ENCODE assay signal across 18 cellular contexts in the genomic region with DNA sequence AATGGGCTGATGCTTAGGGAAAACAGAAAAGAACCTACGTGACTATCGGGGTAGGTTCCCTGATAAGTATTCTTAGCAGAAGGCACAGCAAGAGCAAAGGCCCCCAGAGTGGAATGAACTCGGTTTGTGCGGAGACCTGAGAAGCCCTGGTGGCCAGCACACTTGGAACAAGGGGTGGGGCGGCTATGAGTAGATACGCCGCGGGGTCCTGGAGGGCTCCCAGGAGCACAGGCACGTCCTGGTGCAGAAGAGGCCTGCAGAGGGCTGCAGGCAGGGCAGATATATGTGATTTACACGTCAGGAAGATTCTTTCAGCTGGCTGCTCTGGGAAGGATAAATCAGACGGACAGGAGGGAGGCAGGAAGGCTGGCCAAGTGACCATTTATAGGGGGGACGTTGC.
DNase-seq lines count a peak whose midpoint lies in the region; FAIRE-seq and TF ChIP-seq lines count a peak whose summit lies in the region.
"Had no signal": no experiment of that assay in that cellular context is flagged by ENCODE, and none has a peak within 500 bp of the region (broad histone marks: within the 10 kb centered on the region; RNA-seq: fewer than 3 reads in every experiment).

No MANE protein-coding gene starts in this region.

- no peak overlapping the region for H2BK5ac ChIP-seq in H1 (ENCODE audit: low read depth, low read length)
- H2BK5ac ChIP-seq in neuronal stem cell (ENCODE audit: low read length) = no peak overlapping the region

- H2BK12ac ChIP-seq in H1 (ENCODE audit: low read depth, low read length) (no peak overlapping the region), neuronal stem cell (ENCODE audit: low read length) (no peak overlapping the region)

- H3K79me2 ChIP-seq in H1 (ENCODE audit: control insufficient read depth in 1 of 2, insufficient read depth in 2 of 2, low read length in 2 of 2) = no peaks in the 10 kb centered on the region

- no peaks in the 10 kb centered on the region for H3K27me3 Mint-ChIP-seq in Caco-2 (ENCODE audit: insufficient read depth, unreplicated experiment)
- H3K27me3 Mint-ChIP-seq: CD4-positive, alpha-beta memory T cell had no signal

- H3K23me2 ChIP-seq in H1 (ENCODE audit: low read depth, low read length) = no peaks in the 10 kb centered on the region

- H2AFZ ChIP-seq in H1 (ENCODE audit: low read length) (peak overlapping the region; percentile 24; the same call in 1 of the 2 replicates), neuronal stem cell (ENCODE audit: low read length) (peak overlapping the region; percentile 58)

- no peak for DNase-seq in Caco-2
- no peak for DNase-seq in H1 (ENCODE audit: low read depth in 1 of 2, low spot score in 2 of 2)
- DNase-seq in neuronal stem cell (ENCODE audit: low spot score) = no peak
- DNase-seq in NAMALWA (ENCODE audit: low spot score) = no peak
- no peak for DNase-seq in spleen
- DNase-seq in ovary = no peak
- DNase-seq: 8988T; CD4-positive, alpha-beta memory T cell; IMR-90 had no signal

- H2BK20ac ChIP-seq in H1 (ENCODE audit: low read length) = no peak overlapping the region

- no TSS peak for BruUV-seq in Caco-2 (replicated peaks; lab: Mats Ljungman, UMichigan)

- no peak overlapping the region for H4K91ac ChIP-seq in H1 (replicated peaks; ENCODE audit: insufficient read length, low read length)
- H4K91ac ChIP-seq in neuronal stem cell (ENCODE audit: low read depth, low read length, poor library complexity) = no peak overlapping the region

- H4K8ac ChIP-seq in H1 (ENCODE audit: extremely low read depth, insufficient read depth, low read length) (no peak overlapping the region), neuronal stem cell (ENCODE audit: low read depth, low read length) (no peak overlapping the region)

- H3K14ac ChIP-seq in H1 (ENCODE audit: insufficient read length) (no peak overlapping the region), neuronal stem cell (ENCODE audit: low read length) (no peak overlapping the region)

- H3K4ac ChIP-seq in H1 (replicated peaks; ENCODE audit: insufficient read length, low read depth, low read length) = no peak overlapping the region
- no peak overlapping the region for H3K4ac ChIP-seq in neuronal stem cell (ENCODE audit: low read length)

- POLR2A ChIA-PET in Caco-2 (lab: Charles Lee) (no interaction called here), H1 (lab: Charles Lee; ENCODE audit: partially characterized antibody) (no interaction called here)

- no peak overlapping the region for H4K5ac ChIP-seq in H1 (ENCODE audit: insufficient read length, low read depth, low read length)

- no peak for FAIRE-seq in H1 (lab: Jason Lieb, UNC)
- FAIRE-seq: D721Med, G401.6, GM12892, GM18507, H54, K562 had no signal

- H2BK15ac ChIP-seq in H1 (ENCODE audit: low read length) (no peak overlapping the region), neuronal stem cell (ENCODE audit: low read length) (no peak overlapping the region)

- H3K27ac ChIP-seq in HUES48 (ENCODE audit: low read depth, low read length) = peak overlapping the region; percentile 36
- H3K27ac ChIP-seq in H1 (ENCODE audit: low read depth, low read length) = peak overlapping the region; percentile 40; the same call in 1 of the 2 replicates
- H3K27ac ChIP-seq in neuronal stem cell (replicated peaks; ENCODE audit: low read length) = no peak overlapping the region
- no peak overlapping the region for H3K27ac ChIP-seq in spleen
- no peak overlapping the region for H3K27ac ChIP-seq in ovary
- H3K27ac ChIP-seq: BLaER1 had no signal

- no peak overlapping the region for H3K23ac ChIP-seq in H1 (ENCODE audit: insufficient read length)
- no peak overlapping the region for H3K23ac ChIP-seq in neuronal stem cell (ENCODE audit: low read depth, low read length, poor library complexity)

- TF ChIP-seq EP300 in H1 (IDR thresholded peaks at IDR 0.05; ENCODE audit: borderline replicate concordance in 1 of 2, low read depth in 2 of 2, low read length in 2 of 2) (no peak), ovary (IDR thresholded peaks at IDR 0.05) (no peak)

- H4K20me1 ChIP-seq in H1 (replicated peaks in 1 of 2; ENCODE audit: control insufficient read depth in 1 of 2, insufficient read depth in 2 of 2, low read length in 2 of 2) = no peaks in the 10 kb centered on the region
- H4K20me1 ChIP-seq: BLaER1 had no signal

- TF ChIP-seq POLR2A in H1 (IDR thresholded peaks at IDR 0.05; ENCODE audit: control extremely low read depth in 1 of 2, low read depth in 2 of 2, low read length in 2 of 2) (no peak), spleen (IDR thresholded peaks at IDR 0.05) (no peak), ovary (IDR thresholded peaks at IDR 0.05) (no peak)

- CTCF ChIA-PET in Caco-2 (lab: Charles Lee) (no interaction called here), H1 (lab: Charles Lee; ENCODE audit: partially characterized antibody) (interaction anchor here (0.9 to 1.2 kb wide), 2 partner anchors 23 to 103 kb away, joined by 4 to 5 read pairs; no protein-coding TSS in a partner anchor)

- H3K56ac ChIP-seq in H1 (replicated peaks; ENCODE audit: insufficient read length, low read depth, low read length) = no peak overlapping the region

- no peaks in the 10 kb centered on the region for H3K27me3 ChIP-seq in Caco-2 (replicated peaks; ENCODE audit: control insufficient read depth, insufficient read depth, low read length)
- H3K27me3 ChIP-seq in HUES48 (ENCODE audit: control insufficient read depth, insufficient read depth, low read length) = no peaks in the 10 kb centered on the region
- H3K27me3 ChIP-seq in H1 (replicated peaks in 1 of 4; ENCODE audit: control insufficient read depth in 3 of 4, extremely low read depth in 1 of 4, insufficient read depth in 3 of 4, low read length in 3 of 4) = no peaks in the 10 kb centered on the region
- no peaks in the 10 kb centered on the region for H3K27me3 ChIP-seq in neuronal stem cell (ENCODE audit: control insufficient read depth in 3 of 3, insufficient read depth in 3 of 3, low read depth in 1 of 3, low read length in 3 of 3)
- no peaks in the 10 kb centered on the region for H3K27me3 ChIP-seq in spleen (replicated peaks in 1 of 7)
- H3K27me3 ChIP-seq in ovary = no peaks in the 10 kb centered on the region
- H3K27me3 ChIP-seq: BLaER1 had no signal

- H3K36me3 ChIP-seq in Caco-2 (ENCODE audit: control insufficient read depth, insufficient read depth, low read length) (no peaks in the 10 kb centered on the region), HUES48 (ENCODE audit: control insufficient read depth, insufficient read depth, low read length) (no peaks in the 10 kb centered on the region), H1 (ENCODE audit: control insufficient read depth in 2 of 4, insufficient read depth in 4 of 4, low read length in 3 of 4) (no peaks in the 10 kb centered on the region), neuronal stem cell (replicated peaks in 1 of 2; ENCODE audit: control insufficient read depth in 2 of 2, insufficient read depth in 2 of 2, low read length in 2 of 2) (no peaks in the 10 kb centered on the region), spleen (no peaks in the 10 kb centered on the region), ovary (no peaks in the 10 kb centered on the region)
- H3K36me3 ChIP-seq: BLaER1 had no signal

- H3K79me1 ChIP-seq in H1 (ENCODE audit: low read depth, low read length) (no peaks in the 10 kb centered on the region), neuronal stem cell (ENCODE audit: low read depth, low read length) (no peaks in the 10 kb centered on the region)

- H3K36me3 Mint-ChIP-seq in Caco-2 (ENCODE audit: insufficient read depth, unreplicated experiment) = no peaks in the 10 kb centered on the region

- TF ChIP-seq CTCF in Caco-2 (IDR thresholded peaks at IDR 0.05; ENCODE audit: insufficient read depth in 1 of 2, low read depth in 1 of 2, low read length in 1 of 2, severe bottlenecking in 1 of 2, unreplicated experiment in 1 of 2) = no peak
- no peak for TF ChIP-seq CTCF in H1 (IDR thresholded peaks at IDR 0.05; ENCODE audit: control extremely low read depth in 1 of 3, insufficient read depth in 1 of 3, low read depth in 1 of 3, low read length in 3 of 3)
- TF ChIP-seq CTCF in spleen (IDR thresholded peaks at IDR 0.05 in 8 of 11, conservative IDR thresholded peaks at IDR 0.05 in 3 of 11) = no peak
- no peak for TF ChIP-seq CTCF in ovary (IDR thresholded peaks at IDR 0.05)

- peak overlapping the region; percentile 10 for H3K27ac Mint-ChIP-seq in Caco-2 (ENCODE audit: unreplicated experiment)
- H3K27ac Mint-ChIP-seq: CD4-positive, alpha-beta memory T cell had no signal

- peaks cover 7% of the 10 kb centered on the region for H3K4me1 Mint-ChIP-seq in Caco-2 (ENCODE audit: low read depth, unreplicated experiment)
- H3K4me1 Mint-ChIP-seq: CD4-positive, alpha-beta memory T cell had no signal

- H3K9me3 Mint-ChIP-seq in Caco-2 (ENCODE audit: unreplicated experiment) = peaks cover 20% of the 10 kb centered on the region

- TF ChIP-seq RAD21 in H1 (IDR thresholded peaks at IDR 0.05 in 1 of 2, conservative IDR thresholded peaks at IDR 0.05 in 1 of 2; ENCODE audit: low read depth in 2 of 2, low read length in 2 of 2) = no peak

- no peak overlapping the region; a peak in 1 of 4 replicates for H3K4me2 ChIP-seq in H1 (ENCODE audit: insufficient read depth in 1 of 2, low read depth in 2 of 2, low read length in 2 of 2)
- no peak overlapping the region for H3K4me2 ChIP-seq in neuronal stem cell (ENCODE audit: insufficient read depth, low read length, poor library complexity, severe bottlenecking)
- H3K4me2 ChIP-seq: BLaER1 had no signal

- WGBS in H1 (ENCODE audit: extremely low coverage in 1 of 2, insufficient coverage in 1 of 2, insufficient read length in 1 of 2, insufficient replicate concordance in 2 of 2, low coverage in 1 of 2, low lambda C conversion rate in 2 of 2, missing lambda C conversion rate in 1 of 2), 2 experiments = 83% methylated on average over 12 of the region's 12 CpGs; no CpG with 5 or more reads in 1 of the 2 experiments
- whole genome bisulfite sequencing in neuronal stem cell (ENCODE audit: extremely low coverage in 2 of 2, insufficient read length in 2 of 2, insufficient replicate concordance in 1 of 2), 2 donors = no CpG with 5 or more reads among the region's 12 CpGs
- 81 to 92% (median 90%) methylated on average over 12 of the region's 12 CpGs for WGBS in spleen, 5 donors
- WGBS in ovary, 3 donors = 63 to 71% (median 70%) methylated on average over 12 of the region's 12 CpGs

- H3K4me3 Mint-ChIP-seq in Caco-2 (ENCODE audit: unreplicated experiment) = no peak overlapping the region
- H3K4me3 Mint-ChIP-seq: CD14-positive monocyte; CD4-positive, alpha-beta memory T cell had no signal

- no peak overlapping the region for H3K9ac ChIP-seq in HUES48 (ENCODE audit: low read depth, low read length)
- no peak overlapping the region; a peak in 1 of 7 replicates for H3K9ac ChIP-seq in H1 (replicated peaks in 1 of 4; ENCODE audit: extremely low read depth in 1 of 4, low read depth in 3 of 4, low read length in 3 of 4)
- H3K9ac ChIP-seq in neuronal stem cell (ENCODE audit: low read depth, low read length, poor library complexity) = no peak overlapping the region
- H3K9ac ChIP-seq: BLaER1 had no signal

- H3K4me3 ChIP-seq in Caco-2 (ENCODE audit: low read depth, low read length) = no peak overlapping the region
- H3K4me3 ChIP-seq in HUES48 (ENCODE audit: low read depth, low read length) = 0 out of 2 replicates have a peak overlapping the region, but pooled peaks have one; percentile 26
- no peak overlapping the region for H3K4me3 ChIP-seq in H1 (ENCODE audit: extremely low read depth in 1 of 4, insufficient read depth in 2 of 4, low read depth in 3 of 4, low read length in 4 of 4)
- no peak overlapping the region for H3K4me3 ChIP-seq in neuronal stem cell (ENCODE audit: low read length in 2 of 2)
- H3K4me3 ChIP-seq in spleen = no peak overlapping the region
- H3K4me3 ChIP-seq in ovary = no peak overlapping the region
- H3K4me3 ChIP-seq: BLaER1, K562 had no signal

- no peak overlapping the region for H3K18ac ChIP-seq in H1 (ENCODE audit: extremely low read depth, low read length)
- peak overlapping the region; percentile 57 for H3K18ac ChIP-seq in neuronal stem cell (ENCODE audit: low read length)

- H3K9me3 ChIP-seq in Caco-2 = peaks cover 6% of the 10 kb centered on the region; the same call in 1 of the 2 replicates
- peaks cover 3% of the 10 kb centered on the region; the same call in 1 of the 2 replicates for H3K9me3 ChIP-seq in HUES48 (ENCODE audit: control insufficient read depth, insufficient read depth, low read length)
- H3K9me3 ChIP-seq in H1 (ENCODE audit: insufficient read depth in 2 of 2, low read depth in 1 of 2, low read length in 1 of 2) = peaks cover 0 to 4% of the 10 kb centered on the region in 2 experiments; a peak in 1 of 4 replicates
- no peaks in the 10 kb centered on the region for H3K9me3 ChIP-seq in neuronal stem cell (replicated peaks in 1 of 2; ENCODE audit: control insufficient read depth in 2 of 2, insufficient read depth in 1 of 2, low read depth in 1 of 2, low read length in 2 of 2)
- peaks cover 0 to 18% (median 14%) of the 10 kb centered on the region in 8 donors for H3K9me3 ChIP-seq in spleen
- H3K9me3 ChIP-seq in ovary = no peaks in the 10 kb centered on the region

- H2AK5ac ChIP-seq in H1 (ENCODE audit: low read depth, low read length) (no peak overlapping the region), neuronal stem cell (ENCODE audit: low read depth, low read length) (no peak overlapping the region)

- intact Hi-C loops in Caco-2 (cut with micrococcal nuclease; ENCODE audit: unreplicated experiment) (no loop called here), spleen (cut with DNase I; ENCODE audit: low total_unique reads) (no loop called here), ovary (cut with DNase I) (no loop called here)

- H3K4me1 ChIP-seq in Caco-2 (peaks cover 7% of the 10 kb centered on the region), HUES48 (ENCODE audit: control insufficient read depth, insufficient read depth, low read length) (peaks cover 12% of the 10 kb centered on the region), H1 (replicated peaks in 1 of 4; ENCODE audit: control insufficient read depth in 3 of 4, insufficient read depth in 4 of 4, low read length in 3 of 4) (0 out of 7 replicates have a peak, but pooled peaks cover 0 to 4% (median 0%) of the 10 kb centered on the region in 4 experiments), neuronal stem cell (ENCODE audit: control insufficient read depth in 2 of 2, insufficient read depth in 1 of 2, low read depth in 1 of 2, low read length in 2 of 2) (peaks cover 0 to 2% of the 10 kb centered on the region in 2 donors), spleen (peaks cover 0 to 19% (median 0%) of the 10 kb centered on the region in 6 donors), ovary (ENCODE audit: insufficient read depth) (no peaks in the 10 kb centered on the region)
- H3K4me1 ChIP-seq: BLaER1 had no signal

- H2BK120ac ChIP-seq in H1 (replicated peaks; ENCODE audit: low read depth, low read length) (no peak overlapping the region), neuronal stem cell (ENCODE audit: low read depth, low read length) (no peak overlapping the region)

Comparison
In these comparisons a context has a peak if more than half of its experiments do, and no peak if none do; other contexts are left out.
1. H3K27ac ChIP-seq: peak in HUES48 (single experiment) and H1 (single experiment); none in neuronal stem cell (single experiment), spleen (0 of 8) and ovary (0 of 2).